In the genomic region with DNA sequence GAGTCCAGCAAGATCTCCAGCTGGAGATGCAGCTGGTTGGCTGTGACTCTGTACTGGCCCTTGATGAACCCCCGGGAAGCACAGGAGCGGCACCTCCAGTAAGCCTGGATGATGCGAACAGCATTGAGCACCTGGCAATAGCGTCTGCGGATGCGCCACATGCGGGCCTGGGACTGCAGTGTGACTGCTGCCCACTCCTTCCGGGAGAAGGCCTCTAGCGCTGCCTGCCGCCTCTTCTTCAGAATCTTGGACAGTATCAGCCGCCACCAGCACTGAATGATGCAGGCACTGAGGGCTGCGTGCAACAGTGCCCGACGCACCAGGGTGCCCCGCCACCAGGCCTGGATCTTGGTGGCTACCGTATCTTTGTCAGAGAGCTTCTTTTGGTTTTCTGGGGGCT, we compare ENCODE assay signal across 1 cellular context.
TF ChIP-seq lines count a peak whose summit lies in the region.

No MANE protein-coding gene starts in this region.

TF ChIP-seq in H1, 55 proteins besides CTCF, POLR2A, EP300 and RAD21:
- TF ChIP-seq PHF8 (conservative IDR thresholded peaks at IDR 0.05; ENCODE audit: low read depth, low read length) (no peak), BACH1 (IDR thresholded peaks at IDR 0.05; ENCODE audit: low read length) (no peak)
